In the genomic region with DNA sequence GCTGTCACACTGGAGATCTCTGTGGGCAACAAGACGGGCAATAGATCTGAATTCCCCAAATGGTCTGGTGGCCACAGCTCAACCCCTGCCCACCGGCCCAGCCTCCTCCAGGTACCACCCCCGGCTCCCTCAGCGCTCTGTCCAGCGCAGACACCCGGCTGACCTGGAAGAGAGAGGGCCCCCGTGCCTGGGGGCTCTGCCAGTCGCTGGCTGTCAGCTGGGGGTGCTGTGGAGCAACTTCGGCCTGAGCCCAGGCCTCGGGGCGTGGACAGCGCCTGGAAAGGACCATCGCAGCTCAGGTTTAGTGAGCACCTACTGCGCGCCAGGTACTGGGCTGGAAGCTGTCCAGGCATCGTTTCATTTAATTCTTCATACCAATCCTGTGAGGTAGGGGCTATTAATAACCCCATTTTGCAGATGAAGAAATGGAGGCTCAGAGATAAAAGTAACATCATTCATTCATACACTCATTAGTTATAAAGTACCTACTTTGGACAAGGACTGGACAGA, we compare ENCODE assay signal across 19 cellular contexts. TPM values are rescaled to one million over a fixed set of nuclear protein-coding genes. Genes with fewer than 3 reads are reported as not detected.
A peak's percentile ranks its signal among the peaks of the same experiment; 100 is the strongest.
DNase-seq lines count a peak whose midpoint lies in the region; ATAC-seq and TF ChIP-seq lines count a peak whose summit lies in the region.
"Had no signal": no experiment of that assay in that cellular context is flagged by ENCODE, and none has a peak within 500 bp of the region (broad histone marks: within the 10 kb centered on the region; RNA-seq: fewer than 3 reads in every experiment).

No MANE protein-coding gene starts in this region.

- no peak overlapping the region for H2AFZ ChIP-seq in hepatocyte

- no peaks in the 10 kb centered on the region for H3K9me3 ChIP-seq in heart left ventricle
- H3K9me3 ChIP-seq in heart right ventricle: no peaks in the 10 kb centered on the region
- no peaks in the 10 kb centered on the region for H3K9me3 ChIP-seq in ascending aorta
- H3K9me3 ChIP-seq in hepatocyte (ENCODE audit: low read depth): no peaks in the 10 kb centered on the region
- H3K9me3 ChIP-seq in stomach smooth muscle (ENCODE audit: control insufficient read depth in 2 of 2, low read length in 2 of 2): no peaks in the 10 kb centered on the region
- H3K9me3 ChIP-seq: prostate gland had no signal

- H3K9me2 ChIP-seq in hepatocyte (replicated peaks; ENCODE audit: insufficient read depth): no peaks in the 10 kb centered on the region

- peaks cover 4 to 49% (median 38%) of the 10 kb centered on the region in 12 donors for H3K4me1 ChIP-seq in heart left ventricle
- peaks cover 33 to 48% (median 39%) of the 10 kb centered on the region in 9 donors for H3K4me1 ChIP-seq in heart right ventricle
- peaks cover 25 to 42% of the 10 kb centered on the region in 2 donors for H3K4me1 ChIP-seq in ascending aorta
- H3K4me1 ChIP-seq in hepatocyte (ENCODE audit: insufficient read depth): peaks cover 34% of the 10 kb centered on the region
- peaks cover 46% of the 10 kb centered on the region for H3K4me1 ChIP-seq in stomach smooth muscle (ENCODE audit: control insufficient read depth, insufficient read depth, low read length)
- H3K4me1 ChIP-seq: prostate gland had no signal

- TF ChIP-seq POLR2A in heart left ventricle (IDR thresholded peaks at IDR 0.05): no peak

- peak overlapping the region in 7 of 12 donors; percentile 1 to 90 (median 19) for H3K27ac ChIP-seq in heart left ventricle
- peak overlapping the region in 5 of 10 donors; percentile 15 to 96 (median 81) for H3K27ac ChIP-seq in heart right ventricle
- peak overlapping the region; percentile 89 to 95 for H3K27ac ChIP-seq in ascending aorta
- H3K27ac ChIP-seq in hepatocyte: peak overlapping the region; percentile 94
- peak overlapping the region; percentile 24 for H3K27ac ChIP-seq in stomach smooth muscle (ENCODE audit: low read length)
- H3K27ac ChIP-seq: cardiac muscle cell, prostate gland had no signal

- H3K79me2 ChIP-seq in hepatocyte: peaks cover 28% of the 10 kb centered on the region

- H3K27me3 ChIP-seq in heart left ventricle (no peaks in the 10 kb centered on the region), heart right ventricle (no peaks in the 10 kb centered on the region), ascending aorta (no peaks in the 10 kb centered on the region), hepatocyte (no peaks in the 10 kb centered on the region), stomach smooth muscle (ENCODE audit: control insufficient read depth in 1 of 2, insufficient read depth in 2 of 2, low read length in 2 of 2) (no peaks in the 10 kb centered on the region)
- H3K27me3 ChIP-seq: cardiac muscle cell had no signal

- in situ Hi-C loops in GM13976 (cut with MboI; ENCODE audit: low sequenced_read_pairs, unreplicated experiment): no loop called here

- TF ChIP-seq CTCF in heart left ventricle (IDR thresholded peaks at IDR 0.05) (no peak), heart right ventricle (IDR thresholded peaks at IDR 0.05) (no peak), ascending aorta (IDR thresholded peaks at IDR 0.05) (no peak), hepatocyte (IDR thresholded peaks at IDR 0.05; ENCODE audit: poor library complexity) (no peak), GM13976 (IDR thresholded peaks at IDR 0.05; ENCODE audit: borderline replicate concordance, control extremely low read depth, extremely low read depth, insufficient read depth, missing control alignments) (no peak)

- no peak overlapping the region for H3K4me2 ChIP-seq in hepatocyte

- no peaks in the 10 kb centered on the region for H4K20me1 ChIP-seq in hepatocyte (ENCODE audit: insufficient read depth, poor library complexity, severe bottlenecking)

- intact Hi-C loops in heart left ventricle (cut with DNase I) (no loop called here), heart right ventricle (cut with DNase I) (loop anchor here in 1 of 10 donors (5.0 kb wide), 1 partner anchor 109 kb away; no protein-coding TSS in a partner anchor), ascending aorta (cut with DNase I) (no loop called here)

- 82 to 88% (median 86%) methylated on average over 10 to 16 of the region's 16 CpGs for WGBS in heart left ventricle, 4 donors
- whole genome bisulfite sequencing in heart right ventricle, 2 donors: 86 to 87% methylated on average over 16 of the region's 16 CpGs
- WGBS in hepatocyte (ENCODE audit: low lambda C conversion rate, missing lambda C conversion rate): 92% methylated on average over 15 of the region's 16 CpGs

- DNase-seq in heart left ventricle: peak in 2 of 5 donors; percentile 23 to 31
- DNase-seq in heart right ventricle: no peak
- DNase-seq in ascending aorta (ENCODE audit: low spot score in 2 of 2): no peak
- no peak for DNase-seq in hepatocyte (ENCODE audit: low spot score)
- DNase-seq in GM13976 (ENCODE audit: low spot score): no peak
- DNase-seq in stimulated activated CD4-positive, alpha-beta T cell treated with anti-CD3 and anti-CD28 coated beads, Interleukin-15, amount 100 ng/mL, for 24 hours: no peak
- no peak for DNase-seq in NCI-H1048 (lab: John Stamatoyannopoulos, UW)
- DNase-seq: activated CD4-positive, alpha-beta T cell treated with anti-CD3 and anti-CD28 coated beads for 48 hours; activated CD8-positive, alpha-beta memory T cell treated with anti-CD3 and anti-CD28 coated beads, Interleukin-2, amount 10 ng/mL, durations not matched to agents 7 days and 5 days; activated naive CD8-positive, alpha-beta T cell treated with anti-CD3 and anti-CD28 coated beads, Interleukin-2, amount 50 U/mL, for 24 hours; COR-L47; NCI-H1417; NCI-H2107; NCI-H510A treated with DMSO at 0.1 percent for 48 hours; SHP77 treated with DMSO at 0.1 percent for 48 hours; T-helper 1 cell had no signal

- no peak overlapping the region for H3K9ac ChIP-seq in stomach smooth muscle (ENCODE audit: low read length in 2 of 2)

- H3K4me3 ChIP-seq in heart left ventricle (no peak overlapping the region), heart right ventricle (no peak overlapping the region), ascending aorta (no peak overlapping the region), hepatocyte (no peak overlapping the region), stomach smooth muscle (ENCODE audit: low read length in 2 of 2) (no peak overlapping the region)
- H3K4me3 ChIP-seq: cardiac muscle cell, prostate gland had no signal

- no peak for ATAC-seq in heart left ventricle
- no peak for ATAC-seq in heart right ventricle
- ATAC-seq: activated CD8-positive, alpha-beta memory T cell treated with anti-CD3 and anti-CD28 coated beads, Interleukin-2, amount 10 ng/mL, durations not matched to agents 7 days and 5 days; activated naive CD8-positive, alpha-beta T cell treated with anti-CD3 and anti-CD28 coated beads, Interleukin-2, amount 50 U/mL, for 24 hours had no signal

- H3K36me3 ChIP-seq in heart left ventricle: peaks cover 0 to 77% (median 56%) of the 10 kb centered on the region in 9 donors
- peaks cover 0 to 68% (median 58%) of the 10 kb centered on the region in 9 donors for H3K36me3 ChIP-seq in heart right ventricle
- peaks cover 51 to 55% of the 10 kb centered on the region in 2 donors for H3K36me3 ChIP-seq in ascending aorta
- H3K36me3 ChIP-seq in hepatocyte (replicated peaks; ENCODE audit: insufficient read depth, low read depth): no peaks in the 10 kb centered on the region
- H3K36me3 ChIP-seq in stomach smooth muscle (ENCODE audit: control insufficient read depth in 2 of 2, insufficient read depth in 2 of 2, low read length in 2 of 2): peaks cover 13 to 28% of the 10 kb centered on the region in 2 donors

RNA-seq across cellular contexts. Expression of a gene that starts 51.0 kb away (rescaled TPM):
- 10 to 100 TPM; 29.2 to 50.2 (median 42.1) TPM for total RNA-seq in heart left ventricle
- polyA plus RNA-seq in heart left ventricle: 10 to 100 TPM; 25.8 to 48.4 TPM
- 10 to 100 TPM; 32.2 to 53.1 (median 42.9) TPM for total RNA-seq in heart right ventricle
- 10 to 100 TPM; 17.0 to 33.7 TPM for polyA plus RNA-seq in heart right ventricle
- 205 TPM for total RNA-seq in ascending aorta
- total RNA-seq in hepatocyte: 6.7 and 13.3 TPM in 2 replicates
- polyA plus RNA-seq in hepatocyte: 12.2 and 14.4 TPM in 2 replicates
